ENCODE assay signal across 9 cellular contexts in genomic region chr7:6579446-6579845, GRCh38. TPM values are rescaled to one million over a fixed set of nuclear protein-coding genes. Genes with fewer than 3 reads are reported as not detected.
DNase-seq lines count a peak whose midpoint lies in the region; TF ChIP-seq lines count a peak whose summit lies in the region.
"Had no signal": no experiment of that assay in that cellular context is flagged by ENCODE, and none has a peak within 500 bp of the region (broad histone marks: within the 10 kb centered on the region; RNA-seq: fewer than 3 reads in every experiment).

No MANE protein-coding gene starts in this region.

- CTCF ChIA-PET in activated CD4-positive, alpha-beta T cell treated with anti-CD3 and anti-CD28 coated beads, Interleukin-2, amount 10 ng/mL, durations not matched to agents 7 days and 5 days (lab: Charles Lee), result interaction anchor here (1.3 kb wide), 1 partner anchor 10 kb away, joined by 5 read pairs; the partner anchor contains the start of gene INTS15

- TF ChIP-seq CTCF in brain microvascular endothelial cell (IDR thresholded peaks at IDR 0.05; ENCODE audit: low read depth, low read length, missing control alignments) (peak; percentile 51), neural progenitor cell (IDR thresholded peaks at IDR 0.05) (peak; percentile 8)

- peaks cover 38% of the 10 kb centered on the region for H3K4me1 Mint-ChIP-seq in activated CD4-positive, alpha-beta T cell treated with anti-CD3 and anti-CD28 coated beads, Interleukin-2, amount 10 ng/mL, durations not matched to agents 7 days and 5 days
- H3K4me1 Mint-ChIP-seq in neural progenitor cell, result peaks cover 6% of the 10 kb centered on the region

- no peak overlapping the region for H3K27ac ChIP-seq in brain microvascular endothelial cell
- no peak overlapping the region for H3K27ac ChIP-seq in neural progenitor cell

- POLR2A ChIA-PET in activated CD4-positive, alpha-beta T cell treated with anti-CD3 and anti-CD28 coated beads, Interleukin-2, amount 10 ng/mL, durations not matched to agents 7 days and 5 days (lab: Charles Lee), result no interaction called here

- H3K27me3 ChIP-seq in brain microvascular endothelial cell (replicated peaks) (no peaks in the 10 kb centered on the region), neural progenitor cell (no peaks in the 10 kb centered on the region)
- H3K27me3 ChIP-seq: BLaER1 had no signal

- H2AFZ ChIP-seq in neural progenitor cell (replicated peaks), result no peak overlapping the region

- H3K4me2 ChIP-seq in neural progenitor cell, result no peak overlapping the region
- H3K4me2 ChIP-seq: BLaER1 had no signal

- peaks cover 6% of the 10 kb centered on the region for H3K36me3 ChIP-seq in brain microvascular endothelial cell (replicated peaks)
- H3K36me3 ChIP-seq in neural progenitor cell, result peaks cover 9% of the 10 kb centered on the region

- H3K27me3 Mint-ChIP-seq in activated CD4-positive, alpha-beta T cell treated with anti-CD3 and anti-CD28 coated beads, Interleukin-2, amount 10 ng/mL, durations not matched to agents 7 days and 5 days, result no peaks in the 10 kb centered on the region
- H3K27me3 Mint-ChIP-seq in neural progenitor cell (ENCODE audit: insufficient read depth, low read depth), result peaks cover 4% of the 10 kb centered on the region

- no peak for DNase-seq in activated CD4-positive, alpha-beta T cell treated with anti-CD3 and anti-CD28 coated beads, Interleukin-2, amount 10 ng/mL, durations not matched to agents 7 days and 5 days
- DNase-seq in activated CD4-positive, alpha-beta T cell treated with anti-CD3 and anti-CD28 coated beads, Interleukin-2, amount 50 U/mL, for 1 hour, result no peak
- DNase-seq in M059J (ENCODE audit: low read depth) (peak; percentile 59), brain microvascular endothelial cell (peak; percentile 27), neural progenitor cell (ENCODE audit: low spot score) (no peak), NCI-H1105 treated with DMSO at 0.1 percent for 48 hours (lab: John Stamatoyannopoulos, UW) (no peak), DMS114 treated with DMSO at 0.1 percent for 48 hours (lab: John Stamatoyannopoulos, UW; ENCODE audit: unreplicated experiment) (no peak), hippocampal formation (lab: John Stamatoyannopoulos, UW) (no peak)

- H3K4me3 Mint-ChIP-seq in activated CD4-positive, alpha-beta T cell treated with anti-CD3 and anti-CD28 coated beads, Interleukin-2, amount 10 ng/mL, durations not matched to agents 7 days and 5 days, result peak overlapping the region; percentile 84
- H3K4me3 Mint-ChIP-seq in neural progenitor cell, result no peak overlapping the region

- H3K79me2 ChIP-seq in neural progenitor cell (ENCODE audit: low read depth), result peaks cover 11% of the 10 kb centered on the region

- no peaks in the 10 kb centered on the region for H3K9me3 ChIP-seq in neural progenitor cell (ENCODE audit: low read depth)

- in situ Hi-C loops in brain microvascular endothelial cell (cut with HindIII; ENCODE audit: low pct_ligation_motif_present, low sequenced_read_pairs), result no loop called here

- no peak overlapping the region for H3K9ac ChIP-seq in neural progenitor cell
- H3K9ac ChIP-seq: BLaER1 had no signal

- H3K36me3 Mint-ChIP-seq in activated CD4-positive, alpha-beta T cell treated with anti-CD3 and anti-CD28 coated beads, Interleukin-2, amount 10 ng/mL, durations not matched to agents 7 days and 5 days (ENCODE audit: low read depth), result peaks cover 26% of the 10 kb centered on the region
- H3K36me3 Mint-ChIP-seq in neural progenitor cell, result peaks cover 10% of the 10 kb centered on the region

- H3F3A ChIP-seq in neural progenitor cell (ENCODE audit: low read depth), result peaks cover 9% of the 10 kb centered on the region

- no peaks in the 10 kb centered on the region for H4K20me1 ChIP-seq in neural progenitor cell (ENCODE audit: low read depth)
- H4K20me1 ChIP-seq: BLaER1 had no signal

- peak overlapping the region; percentile 56 for H3K27ac Mint-ChIP-seq in activated CD4-positive, alpha-beta T cell treated with anti-CD3 and anti-CD28 coated beads, Interleukin-2, amount 10 ng/mL, durations not matched to agents 7 days and 5 days
- H3K27ac Mint-ChIP-seq in neural progenitor cell, result peak overlapping the region; percentile 35

- H3K4me1 ChIP-seq in neural progenitor cell, result no peaks in the 10 kb centered on the region

- no peaks in the 10 kb centered on the region for H3K9me3 Mint-ChIP-seq in activated CD4-positive, alpha-beta T cell treated with anti-CD3 and anti-CD28 coated beads, Interleukin-2, amount 10 ng/mL, durations not matched to agents 7 days and 5 days
- H3K9me3 Mint-ChIP-seq in neural progenitor cell, result no peaks in the 10 kb centered on the region

- H3K4me3 ChIP-seq in brain microvascular endothelial cell (ENCODE audit: low read depth, low read length) (no peak overlapping the region), neural progenitor cell (no peak overlapping the region)
- H3K4me3 ChIP-seq: BLaER1 had no signal

RNA-seq across cellular contexts. Expression of gene ZDHHC4, which starts 2.2 kb away (rescaled TPM):
- 10 to 100 TPM; 29.9 to 35.3 TPM for total RNA-seq in activated CD4-positive, alpha-beta T cell treated with anti-CD3 and anti-CD28 coated beads, Interleukin-2, amount 10 ng/mL, durations not matched to agents 7 days and 5 days
- 67.1 and 70.0 TPM in 2 replicates for total RNA-seq in M059J (2014; rRNA removed; shearing (Covaris generic))
- total RNA-seq in neural progenitor cell (ENCODE audit: low replicate concordance), result 75.9 and 102 TPM in 2 replicates

RNA-seq across cellular contexts. Expression of gene INTS15, which starts 10.4 kb away (rescaled TPM):
- 10 to 100 TPM; 40.4 to 48.3 TPM for total RNA-seq in activated CD4-positive, alpha-beta T cell treated with anti-CD3 and anti-CD28 coated beads, Interleukin-2, amount 10 ng/mL, durations not matched to agents 7 days and 5 days
- 17.7 and 20.0 TPM in 2 replicates for total RNA-seq in M059J (2014; rRNA removed; shearing (Covaris generic))
- total RNA-seq in neural progenitor cell (ENCODE audit: low replicate concordance), result 13.7 and 24.1 TPM in 2 replicates

RNA-seq across cellular contexts. Expression of gene GRID2IP, which starts 28.2 kb away (rescaled TPM):
- total RNA-seq in activated CD4-positive, alpha-beta T cell treated with anti-CD3 and anti-CD28 coated beads, Interleukin-2, amount 10 ng/mL, durations not matched to agents 7 days and 5 days, result under 1 TPM in 1 of 2 experiments, not detected in 1; 0.07 TPM
- 0.02 TPM in 1 of 2 replicates, not detected in the other for total RNA-seq in M059J (2014; rRNA removed; shearing (Covaris generic))
- 0.31 TPM in 1 of 2 replicates, not detected in the other for total RNA-seq in neural progenitor cell (ENCODE audit: low replicate concordance)

RNA-seq across cellular contexts. Expression of gene ZNF853, which starts 36.0 kb away (rescaled TPM):
- total RNA-seq in activated CD4-positive, alpha-beta T cell treated with anti-CD3 and anti-CD28 coated beads, Interleukin-2, amount 10 ng/mL, durations not matched to agents 7 days and 5 days, result under 1 TPM; 0.30 to 0.33 TPM
- 0.25 and 0.94 TPM in 2 replicates for total RNA-seq in M059J (2014; rRNA removed; shearing (Covaris generic))
- total RNA-seq in neural progenitor cell (ENCODE audit: low replicate concordance), result 6.2 and 8.2 TPM in 2 replicates

RNA-seq across cellular contexts. Expression of gene ZNF316, which starts 57.7 kb away (rescaled TPM):
- total RNA-seq in activated CD4-positive, alpha-beta T cell treated with anti-CD3 and anti-CD28 coated beads, Interleukin-2, amount 10 ng/mL, durations not matched to agents 7 days and 5 days, result 10 to 100 TPM; 20.2 to 31.5 TPM
- 5.6 and 7.8 TPM in 2 replicates for total RNA-seq in M059J (2014; rRNA removed; shearing (Covaris generic))
- 2.2 and 21.6 TPM in 2 replicates for total RNA-seq in neural progenitor cell (ENCODE audit: low replicate concordance)

Comparison
In these comparisons a context has a peak if more than half of its experiments do, and no peak if none do; other contexts are left out.
1. DNase-seq: peak in M059J (single experiment) and brain microvascular endothelial cell (single experiment); none in activated CD4-positive, alpha-beta T cell treated with anti-CD3 and anti-CD28 coated beads, Interleukin-2, amount 10 ng/mL, durations not matched to agents 7 days and 5 days (single experiment), activated CD4-positive, alpha-beta T cell treated with anti-CD3 and anti-CD28 coated beads, Interleukin-2, amount 50 U/mL, for 1 hour (single experiment), neural progenitor cell (single experiment), NCI-H1105 treated with DMSO at 0.1 percent for 48 hours (single experiment), DMS114 treated with DMSO at 0.1 percent for 48 hours (single experiment) and hippocampal formation (0 of 2).